ENCODE assay signal across 22 cellular contexts in genomic region chr10:83925133-83925532, GRCh38.
"Had no signal": no experiment of that assay in that cellular context is flagged by ENCODE, and none has a peak within 500 bp of the region (broad histone marks: within the 10 kb centered on the region; RNA-seq: fewer than 3 reads in every experiment).

No MANE protein-coding gene starts in this region.

- ATAC-seq: effector memory CD8-positive, alpha-beta T cell; gastroesophageal sphincter; left colon; left ventricle myocardium superior; naive thymus-derived CD4-positive, alpha-beta T cell; sciatic nerve had no signal

- H3K9me3 ChIP-seq: esophagus squamous epithelium, gastroesophageal sphincter, neutrophil, spleen, stomach, thoracic aorta had no signal

- H3K4me3 Mint-ChIP-seq: effector memory CD8-positive, alpha-beta T cell; naive thymus-derived CD4-positive, alpha-beta T cell; nephron progenitor cell had no signal

- H3K27ac Mint-ChIP-seq: effector memory CD8-positive, alpha-beta T cell; naive thymus-derived CD4-positive, alpha-beta T cell; nephron progenitor cell had no signal

- H3K36me3 ChIP-seq: esophagus squamous epithelium, gastroesophageal sphincter, neutrophil, spleen, stomach, thoracic aorta had no signal

- H3K9me3 Mint-ChIP-seq: effector memory CD8-positive, alpha-beta T cell; nephron progenitor cell had no signal

- H3K27me3 ChIP-seq: neutrophil had no signal

- H3K4me1 ChIP-seq: esophagus squamous epithelium, gastroesophageal sphincter, spleen, stomach had no signal

- H3K27ac ChIP-seq: esophagus squamous epithelium, gastroesophageal sphincter, hepatocyte, neutrophil, spleen, stomach, thoracic aorta had no signal

- H3K4me3 ChIP-seq: esophagus squamous epithelium, gastroesophageal sphincter, hepatocyte, lung, spleen, stomach, thoracic aorta had no signal

- H3K4me1 Mint-ChIP-seq: naive thymus-derived CD4-positive, alpha-beta T cell; nephron progenitor cell had no signal

- DNase-seq: effector memory CD8-positive, alpha-beta T cell; esophagus squamous epithelium; foreskin fibroblast; head of caudate nucleus; left colon; left ventricle myocardium superior; mesenchymal stem cell; naive thymus-derived CD4-positive, alpha-beta T cell; nephron progenitor cell; posterior cingulate gyrus; spleen; stimulated activated CD4-positive, alpha-beta T cell treated with anti-CD3 and anti-CD28 coated beads, Interleukin-15, amount 100 ng/mL, for 24 hours; stimulated activated CD4-positive, alpha-beta T cell treated with anti-CD3 and anti-CD28 coated beads, Interleukin-1b, Interleukin-23, amount 100 ng/mL, for 48 hours; stimulated activated naive CD4-positive, alpha-beta T cell; stomach; substantia nigra had no signal
